8 cellular contexts compared by ENCODE assay signal in genomic region chr16:9090960-9091866, GRCh38. TPM values are rescaled to one million over a fixed set of nuclear protein-coding genes. Genes with fewer than 3 reads are reported as not detected.
A peak's percentile ranks its signal among the peaks of the same experiment; 100 is the strongest.
DNase-seq lines count a peak whose midpoint lies in the region; ATAC-seq lines count a peak whose summit lies in the region.

Gene HAPSTR1, plus strand, starts transcription at chr16:9091644. Its CDS starts 401 bp downstream, at chr16:9092045.

- H3K9me3 ChIP-seq in CD8-positive, alpha-beta memory T cell (ENCODE audit: low read length): no peaks in the 10 kb centered on the region
- no peaks in the 10 kb centered on the region for H3K9me3 ChIP-seq in effector memory CD4-positive, alpha-beta T cell (ENCODE audit: control insufficient read depth, low read length)

- H3K4me1 ChIP-seq in CD8-positive, alpha-beta memory T cell (ENCODE audit: insufficient read depth, low read length): peaks cover 32% of the 10 kb centered on the region
- peaks cover 29% of the 10 kb centered on the region for H3K4me1 ChIP-seq in effector memory CD4-positive, alpha-beta T cell (ENCODE audit: control insufficient read depth, insufficient read depth, low read length, poor library complexity, severe bottlenecking)

- DNase-seq in CD8-positive, alpha-beta memory T cell: peak; percentile 98 to 100 (median 100)
- DNase-seq in HS-5 (ENCODE audit: low read depth): peak; percentile 99
- peak; percentile 100 for DNase-seq in NK-92 treated with Interleukin-12 subunit alpha and Interleukin-12 subunit beta, amount 100 ng/mL, for 24 hours (lab: John Stamatoyannopoulos, UW)
- DNase-seq in effector memory CD4-positive, alpha-beta T cell: peak; percentile 99
- DNase-seq in medulla oblongata (ENCODE audit: extremely low spot score): peak; percentile 100
- peak; percentile 99 for DNase-seq in stimulated activated CD8-positive, alpha-beta memory T cell treated with anti-CD3 and anti-CD28 coated beads, Interleukin-12 subunit alpha, Interleukin-12 subunit beta, amount 100 ng/mL, for 1 hour (ENCODE audit: low read depth)

- peaks cover 16 to 39% (median 19%) of the 10 kb centered on the region in 3 donors for H3K36me3 Mint-ChIP-seq in CD8-positive, alpha-beta memory T cell

- H3K27me3 ChIP-seq in CD8-positive, alpha-beta memory T cell (ENCODE audit: insufficient read depth, low read length, poor library complexity, severe bottlenecking): no peaks in the 10 kb centered on the region
- no peaks in the 10 kb centered on the region for H3K27me3 ChIP-seq in effector memory CD4-positive, alpha-beta T cell (replicated peaks; ENCODE audit: control insufficient read depth, insufficient read depth, low read length, poor library complexity, severe bottlenecking)

- ATAC-seq in GM19468 (IDR thresholded peaks at IDR 0.05; ENCODE audit: extremely low read depth, unreplicated experiment): peak; percentile 85

- H3K36me3 ChIP-seq in CD8-positive, alpha-beta memory T cell (ENCODE audit: insufficient read depth, low read length): peaks cover 6% of the 10 kb centered on the region
- H3K36me3 ChIP-seq in effector memory CD4-positive, alpha-beta T cell (ENCODE audit: control insufficient read depth, insufficient read depth, low read length): peaks cover 6% of the 10 kb centered on the region

- CTCF ChIA-PET in CD8-positive, alpha-beta memory T cell (lab: Charles Lee): interaction anchor here (0.6 to 4.0 kb wide), 9 partner anchors 11 to 155 kb away, joined by 3 to 27 read pairs (median 3); no protein-coding TSS in a partner anchor
- CTCF ChIA-PET in activated CD8-positive, alpha-beta memory T cell treated with anti-CD3 and anti-CD28 coated beads for 36 hours (lab: Charles Lee): interaction anchor here (1.1 to 2.5 kb wide), 3 partner anchors 13 to 155 kb away, joined by 3 to 15 read pairs (median 3); no protein-coding TSS in a partner anchor

- peaks cover 0 to 2% (median 0%) of the 10 kb centered on the region in 5 donors for H3K9me3 Mint-ChIP-seq in CD8-positive, alpha-beta memory T cell

- POLR2A ChIA-PET in CD8-positive, alpha-beta memory T cell (lab: Charles Lee): interaction anchor here (0.6 to 3.8 kb wide), 14 partner anchors 10 to 1787 kb away, joined by 3 to 40 read pairs (median 6); partner anchors contain the start of genes CARHSP1 and USP7
- POLR2A ChIA-PET in activated CD8-positive, alpha-beta memory T cell treated with anti-CD3 and anti-CD28 coated beads for 36 hours (lab: Charles Lee): interaction anchor here (0.6 to 3.2 kb wide), 22 partner anchors 8 to 223 kb away, joined by 3 to 36 read pairs (median 4); partner anchors contain the start of genes CARHSP1 and USP7

- H3K4me1 Mint-ChIP-seq in CD8-positive, alpha-beta memory T cell: peaks cover 39 to 44% (median 40%) of the 10 kb centered on the region in 3 donors

- peak within 1 kb of the TSS; percentile 90 for H3K27ac ChIP-seq in CD8-positive, alpha-beta memory T cell (ENCODE audit: low read depth, low read length)
- peak within 1 kb of the TSS; percentile 92 for H3K27ac ChIP-seq in effector memory CD4-positive, alpha-beta T cell (ENCODE audit: insufficient read depth, low read length, poor library complexity, severe bottlenecking)

- H3K27ac Mint-ChIP-seq in CD8-positive, alpha-beta memory T cell: peak within 1 kb of the TSS; percentile 93 to 99 (median 97)

- H3K4me3 ChIP-seq in CD8-positive, alpha-beta memory T cell (ENCODE audit: low read length): peak within 1 kb of the TSS; percentile 94
- H3K4me3 ChIP-seq in effector memory CD4-positive, alpha-beta T cell (ENCODE audit: insufficient read depth, low read depth, low read length, poor library complexity, severe bottlenecking): peak within 1 kb of the TSS; percentile 92

- H3K27me3 Mint-ChIP-seq in CD8-positive, alpha-beta memory T cell: peaks cover 0 to 6% of the 10 kb centered on the region in 2 donors

- H3K4me3 Mint-ChIP-seq in CD8-positive, alpha-beta memory T cell: peak within 1 kb of the TSS; percentile 95 to 100 (median 99)

RNA-seq across cellular contexts. Expression of gene HAPSTR1, which starts in this region (rescaled TPM):
- 10 to 100 TPM; 60.4 to 61.2 TPM for total RNA-seq in CD8-positive, alpha-beta memory T cell
- polyA plus RNA-seq in CD8-positive, alpha-beta memory T cell: 21.3 TPM
- total RNA-seq in activated CD8-positive, alpha-beta memory T cell treated with anti-CD3 and anti-CD28 coated beads for 36 hours: 10 to 100 TPM; 58.2 to 58.9 TPM

Comparison
In these comparisons a context has a peak if more than half of its experiments do, and no peak if none do; other contexts are left out.
1. Peak in every context shown above with its lines: DNase-seq, ATAC-seq, H3K4me3 ChIP-seq and H3K27ac ChIP-seq.